ENCODE assay signal across 22 cellular contexts in the genomic region with DNA sequence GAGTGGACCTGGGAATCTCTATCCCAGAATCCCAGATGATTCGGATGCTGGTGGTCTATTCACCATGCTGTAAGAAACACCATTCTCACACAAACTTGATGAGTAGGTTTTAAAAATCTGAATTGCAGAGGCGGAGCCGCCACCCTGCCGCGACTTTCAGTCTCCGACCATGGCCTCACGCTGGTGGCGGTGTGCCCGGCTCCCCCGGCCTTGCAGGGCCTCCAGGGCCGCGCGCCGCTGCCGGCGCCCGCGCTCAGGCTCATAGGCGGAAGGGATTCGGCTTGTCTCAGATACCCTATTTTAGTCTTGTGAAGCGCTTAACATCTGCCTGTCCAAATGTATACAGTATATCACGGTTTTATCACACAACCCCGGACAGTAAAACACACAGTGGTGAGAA.
"Had no signal": no experiment of that assay in that cellular context is flagged by ENCODE, and none has a peak within 500 bp of the region (broad histone marks: within the 10 kb centered on the region; RNA-seq: fewer than 3 reads in every experiment).

No MANE protein-coding gene starts in this region.

- FAIRE-seq: astrocyte, urothelium cell line had no signal

- H3K4me1 ChIP-seq: testis had no signal

- H2AFZ ChIP-seq: hepatocyte, parathyroid adenoma had no signal

- H3K27me3 ChIP-seq: brain microvascular endothelial cell, dorsolateral prefrontal cortex, gastrocnemius medialis, hepatocyte, testis had no signal

- H3K4me3 ChIP-seq: coronary artery, gastrocnemius medialis, hepatocyte had no signal

- H3K36me3 ChIP-seq: brain microvascular endothelial cell, gastrocnemius medialis had no signal

- H3K9ac ChIP-seq: parathyroid adenoma had no signal

- ATAC-seq: activated T-cell treated with anti-CD3 and anti-CD28 coated beads, Interleukin-2, amount 50 U/mL, for 72 hours; gastrocnemius medialis; naive thymus-derived CD4-positive, alpha-beta T cell; stimulated activated naive CD8-positive, alpha-beta T cell treated with anti-CD3 and anti-CD28 coated beads, Interleukin-15, Interleukin-2, amounts not matched to agents 100 U/mL and 50 U/mL, for 24 hours had no signal

- H3K4me2 ChIP-seq: hepatocyte had no signal

- H3K27ac ChIP-seq: brain microvascular endothelial cell, coronary artery, gastrocnemius medialis, hepatocyte, parathyroid adenoma, testis had no signal

- H3K9me3 ChIP-seq: gastrocnemius medialis, testis had no signal

- DNase-seq: activated CD4-positive, alpha-beta T cell treated with anti-CD3 and anti-CD28 coated beads for 4 hours; activated CD4-positive, alpha-beta T cell treated with anti-CD3 and anti-CD28 coated beads, Interleukin-2, amount 50 U/mL, for 4 hours; activated naive CD4-positive, alpha-beta T cell treated with anti-CD3 and anti-CD28 coated beads for 36 hours; activated naive CD8-positive, alpha-beta T cell treated with anti-CD3 and anti-CD28 coated beads for 36 hours; activated T-cell treated with anti-CD3 and anti-CD28 coated beads for 4 hours; activated T-cell treated with anti-CD3 and anti-CD28 coated beads, Interleukin-2, amount 50 U/mL, for 72 hours; brain microvascular endothelial cell; dorsolateral prefrontal cortex; effector memory CD4-positive, alpha-beta T cell; gastrocnemius medialis; naive thymus-derived CD4-positive, alpha-beta T cell; stimulated activated CD4-positive, alpha-beta T cell treated with anti-CD3 and anti-CD28 coated beads, Interleukin-12 subunit alpha, Interleukin-12 subunit beta, amount 100 ng/mL, for 4 hours; stimulated activated CD4-positive, alpha-beta T cell treated with anti-CD3 and anti-CD28 coated beads, Interleukin-4, amount 100 ng/mL, for 1 hour; stimulated activated naive CD8-positive, alpha-beta T cell treated with anti-CD3 and anti-CD28 coated beads, Interleukin-15, Interleukin-2, amounts not matched to agents 100 U/mL and 50 U/mL, for 24 hours; T-helper 1 cell; testis; trophoblast cell had no signal
